ENCODE assay signal across 12 cellular contexts in the genomic region with DNA sequence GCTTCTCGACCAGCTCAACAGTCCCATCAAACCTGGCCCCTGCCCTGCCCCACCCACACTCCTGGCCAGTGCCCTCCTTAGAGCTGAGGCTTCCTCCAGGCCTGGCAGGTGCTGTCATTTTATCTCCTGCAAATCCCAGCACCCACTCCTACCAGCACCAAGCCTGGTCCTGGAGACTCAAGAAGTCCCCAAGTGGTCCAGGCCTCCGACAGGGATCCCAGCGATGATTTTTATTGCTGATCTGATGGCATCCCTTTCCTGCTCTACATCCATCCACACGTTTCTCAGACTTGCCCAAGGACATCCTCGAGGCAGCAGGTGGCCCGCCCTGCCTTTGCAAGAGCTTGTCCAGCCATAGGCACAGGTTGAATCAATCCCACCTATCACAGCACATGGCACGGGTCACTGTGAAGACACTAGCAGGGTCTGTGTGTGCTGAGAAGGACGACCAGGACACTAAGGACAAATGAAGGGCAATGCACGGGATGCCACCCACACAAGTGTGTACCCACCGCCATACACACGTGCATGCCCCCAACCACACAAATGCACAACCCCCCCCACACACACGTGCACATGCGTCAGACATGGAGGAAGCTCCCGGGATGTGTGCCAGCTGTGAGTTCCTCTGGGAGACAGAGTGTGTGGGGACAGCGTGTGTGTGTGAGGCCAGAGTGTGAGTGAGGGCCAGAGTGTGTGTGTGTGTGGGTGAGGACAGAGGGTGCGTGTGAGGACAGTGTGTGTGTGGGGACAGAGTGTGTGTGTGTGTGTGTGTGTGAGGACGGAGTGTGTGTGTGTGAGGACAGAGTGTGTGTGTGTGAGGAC.
A peak's percentile ranks its signal among the peaks of the same experiment; 100 is the strongest.
DNase-seq lines count a peak whose midpoint lies in the region; ATAC-seq and TF ChIP-seq lines count a peak whose summit lies in the region.
"Had no signal": no experiment of that assay in that cellular context is flagged by ENCODE, and none has a peak within 500 bp of the region (broad histone marks: within the 10 kb centered on the region; RNA-seq: fewer than 3 reads in every experiment).

No MANE protein-coding gene starts in this region.

- H3K4me1 ChIP-seq in A673 (ENCODE audit: insufficient read depth, low read length, poor library complexity, severe bottlenecking) = peaks cover 19% of the 10 kb centered on the region
- peaks cover 9% of the 10 kb centered on the region; the same call in 1 of the 2 replicates for H3K4me1 ChIP-seq in IMR-90 (ENCODE audit: control insufficient read depth, insufficient read depth, low read length)
- peaks cover 7% of the 10 kb centered on the region for H3K4me1 ChIP-seq in neural progenitor cell

- peak overlapping the region; percentile 80 for H2BK5ac ChIP-seq in IMR-90 (ENCODE audit: low read depth, low read length, poor library complexity, severe bottlenecking)

- peaks cover 9% of the 10 kb centered on the region for H3F3A ChIP-seq in neural progenitor cell (ENCODE audit: low read depth)

- H3K4ac ChIP-seq in IMR-90 (ENCODE audit: low read depth, low read length) = peak overlapping the region; percentile 54; the same call in 1 of the 2 replicates

- no peak overlapping the region for H3K4me3 ChIP-seq in A673 (ENCODE audit: low read depth, low read length, poor library complexity, severe bottlenecking)
- H3K4me3 ChIP-seq in IMR-90 (ENCODE audit: insufficient read depth, low read depth, low read length) = no peak overlapping the region
- H3K4me3 ChIP-seq in neural progenitor cell = no peak overlapping the region
- H3K4me3 ChIP-seq: skin epidermis had no signal

- H3K23ac ChIP-seq in IMR-90 (ENCODE audit: low read depth, low read length) = peak overlapping the region; percentile 96

- H3K27me3 ChIP-seq in A673 (replicated peaks; ENCODE audit: insufficient read depth, low read depth, low read length, poor library complexity) = no peaks in the 10 kb centered on the region
- no peaks in the 10 kb centered on the region for H3K27me3 ChIP-seq in IMR-90 (ENCODE audit: control insufficient read depth, insufficient read depth, low read length)
- H3K27me3 ChIP-seq in neural progenitor cell = no peaks in the 10 kb centered on the region

- peak overlapping the region; percentile 81 for H2AK9ac ChIP-seq in IMR-90 (replicated peaks; ENCODE audit: low read depth, low read length, poor library complexity)

- dilution Hi-C loops in IMR-90 (cut with HindIII; ENCODE audit: low sequenced_read_pairs, unreplicated experiment) = no loop called here

- DNase-seq in A673 (ENCODE audit: low spot score) (no peak), IMR-90 (peak; percentile 81), fibroblast of gingiva (ENCODE audit: low read depth) (peak; percentile 72), neural progenitor cell (ENCODE audit: low spot score) (no peak), NCI-H2029 (lab: John Stamatoyannopoulos, UW) (no peak), T-cell (no peak)
- no peak for DNase-seq in activated naive CD4-positive, alpha-beta T cell treated with anti-CD3 and anti-CD28 coated beads, Interleukin-2, amount 10 ng/mL, durations not matched to agents 7 days and 5 days
- DNase-seq: COR-L47, NCI-H187 treated with DMSO at 0.1 percent for 48 hours had no signal

- H3K4me3 Mint-ChIP-seq in neural progenitor cell (no peak overlapping the region), T-cell (no peak overlapping the region)
- H3K4me3 Mint-ChIP-seq in activated naive CD4-positive, alpha-beta T cell treated with anti-CD3 and anti-CD28 coated beads, Interleukin-2, amount 10 ng/mL, durations not matched to agents 7 days and 5 days = no peak overlapping the region
- H3K4me3 Mint-ChIP-seq: stimulated activated effector memory CD8-positive, alpha-beta T cell treated with anti-CD3 and anti-CD28 coated beads, Interleukin-12 subunit alpha, Interleukin-12 subunit beta, amount 100 ng/mL, for 72 hours had no signal

- H4K91ac ChIP-seq in IMR-90 (ENCODE audit: insufficient read depth, low read depth, low read length) = peak overlapping the region; percentile 56; the same call in 1 of the 2 replicates

- H3K9me3 Mint-ChIP-seq in neural progenitor cell = peaks cover 5% of the 10 kb centered on the region
- no peaks in the 10 kb centered on the region for H3K9me3 Mint-ChIP-seq in activated naive CD4-positive, alpha-beta T cell treated with anti-CD3 and anti-CD28 coated beads, Interleukin-2, amount 10 ng/mL, durations not matched to agents 7 days and 5 days
- H3K9me3 Mint-ChIP-seq in T-cell = peaks cover 0 to 4% (median 0%) of the 10 kb centered on the region in 3 donors
- H3K9me3 Mint-ChIP-seq: stimulated activated effector memory CD8-positive, alpha-beta T cell treated with anti-CD3 and anti-CD28 coated beads, Interleukin-12 subunit alpha, Interleukin-12 subunit beta, amount 100 ng/mL, for 72 hours had no signal

- H3K9ac ChIP-seq in IMR-90 (ENCODE audit: low read depth, low read length) (no peak overlapping the region), neural progenitor cell (no peak overlapping the region)

- H3K27ac ChIP-seq in A673 (ENCODE audit: low read depth, low read length, poor library complexity, severe bottlenecking) (peak overlapping the region; percentile 33), IMR-90 (ENCODE audit: insufficient read depth, low read length) (peak overlapping the region; percentile 30; the same call in 1 of the 2 replicates), neural progenitor cell (no peak overlapping the region)

- H4K20me1 ChIP-seq in IMR-90 (ENCODE audit: insufficient read depth, low read length) (peaks cover 80% of the 10 kb centered on the region), neural progenitor cell (ENCODE audit: low read depth) (peaks cover 3% of the 10 kb centered on the region)

- TF ChIP-seq POLR2A in IMR-90 (IDR thresholded peaks at IDR 0.05; ENCODE audit: low read depth, low read length) = no peak

- H3K36me3 ChIP-seq in A673 (ENCODE audit: insufficient read depth, low read length, poor library complexity, severe bottlenecking) (no peaks in the 10 kb centered on the region), IMR-90 (ENCODE audit: control insufficient read depth, insufficient read depth, low read length) (peaks cover 17% of the 10 kb centered on the region), neural progenitor cell (no peaks in the 10 kb centered on the region)

- 61% methylated on average over 4 of the region's 17 CpGs; no CpG with 5 or more reads in 1 of the 2 experiments for WGBS in IMR-90 (ENCODE audit: extremely low coverage in 2 of 2, insufficient read length in 1 of 2), 2 experiments

- ATAC-seq in IMR-90 (ENCODE audit: low read depth) = peak; percentile 70
- no peak for ATAC-seq in HG03442 (IDR thresholded peaks at IDR 0.05; ENCODE audit: unreplicated experiment)
- no peak for ATAC-seq in T-cell (replicated peaks in 1 of 4)
- ATAC-seq: stimulated activated effector memory CD8-positive, alpha-beta T cell treated with anti-CD3 and anti-CD28 coated beads, Interleukin-12 subunit alpha, Interleukin-12 subunit beta, amount 100 ng/mL, for 72 hours had no signal

- H2BK15ac ChIP-seq in IMR-90 (ENCODE audit: low read depth, low read length) = 0 out of 3 replicates have a peak overlapping the region, but pooled peaks have one; percentile 36

- CTCF ChIA-PET in A673 (lab: Charles Lee) = interaction anchor here (0.6 kb wide), 1 partner anchor 1185 kb away, joined by 3 read pairs; no protein-coding TSS in a partner anchor
- CTCF ChIA-PET in IMR-90 (lab: Yijun Ruan, JAX) = interaction anchor here (0.5 kb wide), 1 partner anchor 11 kb away, joined by 4 read pairs; no protein-coding TSS in a partner anchor
- CTCF ChIA-PET in activated naive CD4-positive, alpha-beta T cell treated with anti-CD3 and anti-CD28 coated beads, Interleukin-2, amount 10 ng/mL, durations not matched to agents 7 days and 5 days (lab: Charles Lee) = no interaction called here
- CTCF ChIA-PET in T-cell (lab: Charles Lee) = no interaction called here

- H3K79me1 ChIP-seq in IMR-90 (ENCODE audit: low read depth in 1 of 2, low read length in 2 of 2) = peaks cover 37 to 75% of the 10 kb centered on the region in 2 experiments

- H3K27me3 Mint-ChIP-seq in neural progenitor cell (ENCODE audit: insufficient read depth, low read depth) (no peaks in the 10 kb centered on the region), T-cell (no peaks in the 10 kb centered on the region)
- H3K27me3 Mint-ChIP-seq in activated naive CD4-positive, alpha-beta T cell treated with anti-CD3 and anti-CD28 coated beads, Interleukin-2, amount 10 ng/mL, durations not matched to agents 7 days and 5 days = no peaks in the 10 kb centered on the region

- H2AK5ac ChIP-seq in IMR-90 (ENCODE audit: low read depth, low read length) = peak overlapping the region; percentile 93

- no peak for TF ChIP-seq RAD21 in IMR-90 (IDR thresholded peaks at IDR 0.05; ENCODE audit: low read length)

- H3K4me2 ChIP-seq in IMR-90 (ENCODE audit: low read depth, low read length) (no peak overlapping the region), neural progenitor cell (no peak overlapping the region)

- H3K56ac ChIP-seq in IMR-90 (ENCODE audit: extremely low read depth, insufficient read depth, low read length) = no peak overlapping the region

- peak overlapping the region in 1 of 2 experiments; percentile 57; a peak in 2 of 4 replicates for H4K8ac ChIP-seq in IMR-90 (ENCODE audit: low read depth in 2 of 2, low read length in 2 of 2)

- H3K27ac Mint-ChIP-seq in neural progenitor cell (peak overlapping the region; percentile 93), T-cell (no peak overlapping the region)
- H3K27ac Mint-ChIP-seq in activated naive CD4-positive, alpha-beta T cell treated with anti-CD3 and anti-CD28 coated beads, Interleukin-2, amount 10 ng/mL, durations not matched to agents 7 days and 5 days = no peak overlapping the region
- H3K27ac Mint-ChIP-seq: stimulated activated effector memory CD8-positive, alpha-beta T cell treated with anti-CD3 and anti-CD28 coated beads, Interleukin-12 subunit alpha, Interleukin-12 subunit beta, amount 100 ng/mL, for 72 hours had no signal

- peaks cover 3% of the 10 kb centered on the region for H3K36me3 Mint-ChIP-seq in neural progenitor cell
- no peaks in the 10 kb centered on the region for H3K36me3 Mint-ChIP-seq in activated naive CD4-positive, alpha-beta T cell treated with anti-CD3 and anti-CD28 coated beads, Interleukin-2, amount 10 ng/mL, durations not matched to agents 7 days and 5 days
- peaks cover 23% of the 10 kb centered on the region for H3K36me3 Mint-ChIP-seq in T-cell

- H2AFZ ChIP-seq in IMR-90 (replicated peaks; ENCODE audit: low read length, poor library complexity) (no peak overlapping the region), neural progenitor cell (replicated peaks) (no peak overlapping the region)

- no peaks in the 10 kb centered on the region for H3K79me2 ChIP-seq in neural progenitor cell (ENCODE audit: low read depth)

- no peaks in the 10 kb centered on the region for H3K9me3 ChIP-seq in A673 (ENCODE audit: low read depth, low read length, poor library complexity, severe bottlenecking)
- H3K9me3 ChIP-seq in IMR-90 (ENCODE audit: control insufficient read depth, insufficient read depth, low read length) = no peaks in the 10 kb centered on the region
- no peaks in the 10 kb centered on the region for H3K9me3 ChIP-seq in neural progenitor cell (ENCODE audit: low read depth)

- intact Hi-C loops in A673 (cut with micrococcal nuclease; ENCODE audit: unreplicated experiment) = no loop called here
- intact Hi-C loops in IMR-90 (cut with micrococcal nuclease) = no loop called here

- in situ Hi-C loops in IMR-90 (cut with MboI; ENCODE audit: low sequenced_read_pairs) = no loop called here

- peaks cover 16% of the 10 kb centered on the region for H3K4me1 Mint-ChIP-seq in neural progenitor cell
- H3K4me1 Mint-ChIP-seq in activated naive CD4-positive, alpha-beta T cell treated with anti-CD3 and anti-CD28 coated beads, Interleukin-2, amount 10 ng/mL, durations not matched to agents 7 days and 5 days = no peaks in the 10 kb centered on the region
- H3K4me1 Mint-ChIP-seq in T-cell = peaks cover 0 to 14% (median 4%) of the 10 kb centered on the region in 3 donors

- TF ChIP-seq CTCF in A673 (conservative IDR thresholded peaks at IDR 0.05; ENCODE audit: low read depth, low read length) (no peak), IMR-90 (conservative IDR thresholded peaks at IDR 0.05; ENCODE audit: low read depth, low read length) (no peak), neural progenitor cell (IDR thresholded peaks at IDR 0.05) (no peak)

- POLR2A ChIA-PET in A673 (lab: Charles Lee; ENCODE audit: low non-redundant PET) = interaction anchor here (0.6 kb wide), 1 partner anchor 1333 kb away, joined by 11 read pairs; no protein-coding TSS in a partner anchor
- POLR2A ChIA-PET in IMR-90 (lab: Charles Lee; ENCODE audit: unreplicated experiment) = no interaction called here
- POLR2A ChIA-PET in T-cell (lab: Charles Lee) = no interaction called here

- no TSS peak for BruUV-seq in A673 (replicated peaks; lab: Mats Ljungman, UMichigan)
- no TSS peak for BruUV-seq in IMR-90 (replicated peaks; lab: Mats Ljungman, UMichigan)

- H2BK120ac ChIP-seq in IMR-90 (ENCODE audit: low read depth, low read length) = no peak overlapping the region

- H3K14ac ChIP-seq in IMR-90 (replicated peaks; ENCODE audit: low read depth, low read length) = no peak overlapping the region; the same call in 1 of the 2 replicates

- H2BK20ac ChIP-seq in IMR-90 (ENCODE audit: low read depth, low read length) = no peak overlapping the region

- no peak overlapping the region for H4K5ac ChIP-seq in IMR-90 (ENCODE audit: low read depth, low read length)

- H3K18ac ChIP-seq in IMR-90 (ENCODE audit: low read depth, low read length) = peak overlapping the region; percentile 14; the same call in 1 of the 2 replicates

- peaks cover 30% of the 10 kb centered on the region for H3K9me1 ChIP-seq in IMR-90 (ENCODE audit: insufficient read depth, low read length)

Comparison
In these comparisons a context has a peak if more than half of its experiments do, and no peak if none do; other contexts are left out.
1. DNase-seq: peak in IMR-90 (single experiment) and fibroblast of gingiva (single experiment); none in A673 (single experiment), neural progenitor cell (single experiment), activated naive CD4-positive, alpha-beta T cell treated with anti-CD3 and anti-CD28 coated beads, Interleukin-2, amount 10 ng/mL, durations not matched to agents 7 days and 5 days (single experiment), NCI-H2029 (single experiment) and T-cell (0 of 34).
2. CTCF ChIA-PET loops: an anchor here in A673 (0.6 kb wide) and IMR-90 (0.5 kb wide); none called in activated naive CD4-positive, alpha-beta T cell treated with anti-CD3 and anti-CD28 coated beads, Interleukin-2, amount 10 ng/mL, durations not matched to agents 7 days and 5 days and T-cell.